1 cellular context compared by ENCODE assay signal in the genomic region with DNA sequence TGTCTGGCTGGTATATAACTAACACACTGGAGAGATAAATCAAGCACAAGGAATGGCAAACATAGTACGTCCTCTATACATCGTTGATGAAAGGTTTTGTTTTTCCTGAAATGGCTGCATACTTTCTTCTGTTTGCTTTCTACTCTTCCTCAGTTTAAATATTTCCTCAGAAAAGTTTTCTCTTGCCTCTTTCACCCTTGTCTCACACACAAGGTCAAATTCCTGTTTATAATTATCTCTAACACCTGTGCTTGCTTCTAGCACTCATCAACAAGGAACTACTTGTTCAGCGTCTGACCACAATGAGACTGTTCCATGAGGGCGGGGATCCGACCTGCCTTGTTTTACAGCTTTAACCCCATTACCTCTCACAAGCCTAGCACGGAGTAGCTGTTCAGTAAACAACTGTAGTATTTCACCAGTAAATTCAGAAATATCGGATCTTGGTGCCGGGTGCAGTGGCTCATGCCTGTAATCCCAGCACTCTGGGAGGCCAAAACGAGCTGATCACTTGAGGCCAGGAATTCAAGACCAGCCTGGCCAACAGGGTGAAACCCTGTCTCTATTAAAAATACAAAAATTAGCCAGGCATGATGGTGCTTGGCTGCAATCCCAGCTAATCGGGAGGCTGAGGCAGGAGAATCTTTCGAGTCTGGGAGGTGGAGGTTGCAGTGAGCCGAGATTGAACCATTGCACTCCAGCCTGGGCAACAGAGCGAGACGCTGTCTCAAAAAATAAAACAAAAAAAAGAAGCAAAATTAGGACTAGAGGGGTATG.
TF ChIP-seq lines count a peak whose summit lies in the region.

No MANE protein-coding gene starts in this region.

TF ChIP-seq in HepG2, 621 proteins besides CTCF, POLR2A, EP300 and RAD21 (continued from another document and continues in another):
- TF ChIP-seq NPAS2 (CRISPR knock-in tag; IDR thresholded peaks at IDR 0.05; ENCODE audit: borderline replicate concordance) = no peak
- TF ChIP-seq, protein P1, sequence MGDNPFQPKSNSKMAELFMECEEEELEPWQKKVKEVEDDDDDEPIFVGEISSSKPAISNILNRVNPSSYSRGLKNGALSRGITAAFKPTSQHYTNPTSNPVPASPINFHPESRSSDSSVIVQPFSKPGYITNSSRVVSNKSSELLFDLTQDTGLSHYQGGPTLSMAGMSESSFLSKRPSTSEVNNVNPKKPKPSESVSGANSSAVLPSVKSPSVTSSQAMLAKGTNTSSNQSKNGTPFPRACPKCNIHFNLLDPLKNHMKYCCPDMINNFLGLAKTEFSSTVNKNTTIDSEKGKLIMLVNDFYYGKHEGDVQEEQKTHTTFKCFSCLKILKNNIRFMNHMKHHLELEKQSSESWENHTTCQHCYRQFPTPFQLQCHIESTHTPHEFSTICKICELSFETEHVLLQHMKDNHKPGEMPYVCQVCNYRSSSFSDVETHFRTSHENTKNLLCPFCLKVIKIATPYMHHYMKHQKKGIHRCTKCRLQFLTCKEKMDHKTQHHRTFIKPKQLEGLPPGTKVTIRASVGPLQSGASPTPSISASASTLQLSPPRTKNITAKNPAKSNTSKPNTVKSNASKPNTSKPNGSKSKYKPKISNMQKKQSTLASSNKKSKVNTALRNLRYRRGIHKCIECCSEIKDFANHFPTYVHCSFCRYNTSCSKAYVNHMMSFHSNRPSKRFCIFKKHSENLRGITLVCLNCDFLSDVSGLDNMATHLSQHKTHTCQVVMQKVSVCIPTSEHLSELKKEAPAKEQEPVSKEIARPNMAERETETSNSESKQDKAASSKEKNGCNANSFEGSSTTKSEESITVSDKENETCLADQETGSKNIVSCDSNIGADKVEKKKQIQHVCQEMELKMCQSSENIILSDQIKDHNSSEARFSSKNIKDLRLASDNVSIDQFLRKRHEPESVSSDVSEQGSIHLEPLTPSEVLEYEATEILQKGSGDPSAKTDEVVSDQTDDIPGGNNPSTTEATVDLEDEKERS (CRISPR knock-in tag; IDR thresholded peaks at IDR 0.05) = no peak
- TF ChIP-seq, protein P2, sequence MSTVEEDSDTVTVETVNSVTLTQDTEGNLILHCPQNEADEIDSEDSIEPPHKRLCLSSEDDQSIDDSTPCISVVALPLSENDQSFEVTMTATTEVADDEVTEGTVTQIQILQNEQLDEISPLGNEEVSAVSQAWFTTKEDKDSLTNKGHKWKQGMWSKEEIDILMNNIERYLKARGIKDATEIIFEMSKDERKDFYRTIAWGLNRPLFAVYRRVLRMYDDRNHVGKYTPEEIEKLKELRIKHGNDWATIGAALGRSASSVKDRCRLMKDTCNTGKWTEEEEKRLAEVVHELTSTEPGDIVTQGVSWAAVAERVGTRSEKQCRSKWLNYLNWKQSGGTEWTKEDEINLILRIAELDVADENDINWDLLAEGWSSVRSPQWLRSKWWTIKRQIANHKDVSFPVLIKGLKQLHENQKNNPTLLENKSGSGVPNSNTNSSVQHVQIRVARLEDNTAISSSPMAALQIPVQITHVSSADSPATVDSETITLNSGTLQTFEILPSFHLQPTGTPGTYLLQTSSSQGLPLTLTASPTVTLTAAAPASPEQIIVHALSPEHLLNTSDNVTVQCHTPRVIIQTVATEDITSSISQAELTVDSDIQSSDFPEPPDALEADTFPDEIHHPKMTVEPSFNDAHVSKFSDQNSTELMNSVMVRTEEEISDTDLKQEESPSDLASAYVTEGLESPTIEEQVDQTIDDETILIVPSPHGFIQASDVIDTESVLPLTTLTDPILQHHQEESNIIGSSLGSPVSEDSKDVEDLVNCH (CRISPR knock-in tag; IDR thresholded peaks at IDR 0.05) = no peak
- TF ChIP-seq ZBTB42 (CRISPR knock-in tag; IDR thresholded peaks at IDR 0.05) = no peak
- TF ChIP-seq SAP130 (CRISPR knock-in tag; IDR thresholded peaks at IDR 0.05; ENCODE audit: low read depth) = peak; percentile 68
- peak; percentile 45; the same call in 1 of the 2 replicates for TF ChIP-seq ZNF614 (CRISPR knock-in tag; IDR thresholded peaks at IDR 0.05; ENCODE audit: borderline replicate concordance)
- no peak for TF ChIP-seq CAMTA2 (CRISPR knock-in tag; IDR thresholded peaks at IDR 0.05; ENCODE audit: borderline replicate concordance)
- TF ChIP-seq CCDC6 (CRISPR knock-in tag; IDR thresholded peaks at IDR 0.05) = peak; percentile 35; the same call in 1 of the 2 replicates
- TF ChIP-seq, protein P3, sequence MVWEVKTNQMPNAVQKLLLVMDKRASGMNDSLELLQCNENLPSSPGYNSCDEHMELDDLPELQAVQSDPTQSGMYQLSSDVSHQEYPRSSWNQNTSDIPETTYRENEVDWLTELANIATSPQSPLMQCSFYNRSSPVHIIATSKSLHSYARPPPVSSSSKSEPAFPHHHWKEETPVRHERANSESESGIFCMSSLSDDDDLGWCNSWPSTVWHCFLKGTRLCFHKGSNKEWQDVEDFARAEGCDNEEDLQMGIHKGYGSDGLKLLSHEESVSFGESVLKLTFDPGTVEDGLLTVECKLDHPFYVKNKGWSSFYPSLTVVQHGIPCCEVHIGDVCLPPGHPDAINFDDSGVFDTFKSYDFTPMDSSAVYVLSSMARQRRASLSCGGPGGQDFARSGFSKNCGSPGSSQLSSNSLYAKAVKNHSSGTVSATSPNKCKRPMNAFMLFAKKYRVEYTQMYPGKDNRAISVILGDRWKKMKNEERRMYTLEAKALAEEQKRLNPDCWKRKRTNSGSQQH (CRISPR knock-in tag; IDR thresholded peaks at IDR 0.05; ENCODE audit: low read depth) = no peak
- TF ChIP-seq CEBPG (CRISPR knock-in tag; IDR thresholded peaks at IDR 0.05) = peak; percentile 60
- TF ChIP-seq, protein P4, sequence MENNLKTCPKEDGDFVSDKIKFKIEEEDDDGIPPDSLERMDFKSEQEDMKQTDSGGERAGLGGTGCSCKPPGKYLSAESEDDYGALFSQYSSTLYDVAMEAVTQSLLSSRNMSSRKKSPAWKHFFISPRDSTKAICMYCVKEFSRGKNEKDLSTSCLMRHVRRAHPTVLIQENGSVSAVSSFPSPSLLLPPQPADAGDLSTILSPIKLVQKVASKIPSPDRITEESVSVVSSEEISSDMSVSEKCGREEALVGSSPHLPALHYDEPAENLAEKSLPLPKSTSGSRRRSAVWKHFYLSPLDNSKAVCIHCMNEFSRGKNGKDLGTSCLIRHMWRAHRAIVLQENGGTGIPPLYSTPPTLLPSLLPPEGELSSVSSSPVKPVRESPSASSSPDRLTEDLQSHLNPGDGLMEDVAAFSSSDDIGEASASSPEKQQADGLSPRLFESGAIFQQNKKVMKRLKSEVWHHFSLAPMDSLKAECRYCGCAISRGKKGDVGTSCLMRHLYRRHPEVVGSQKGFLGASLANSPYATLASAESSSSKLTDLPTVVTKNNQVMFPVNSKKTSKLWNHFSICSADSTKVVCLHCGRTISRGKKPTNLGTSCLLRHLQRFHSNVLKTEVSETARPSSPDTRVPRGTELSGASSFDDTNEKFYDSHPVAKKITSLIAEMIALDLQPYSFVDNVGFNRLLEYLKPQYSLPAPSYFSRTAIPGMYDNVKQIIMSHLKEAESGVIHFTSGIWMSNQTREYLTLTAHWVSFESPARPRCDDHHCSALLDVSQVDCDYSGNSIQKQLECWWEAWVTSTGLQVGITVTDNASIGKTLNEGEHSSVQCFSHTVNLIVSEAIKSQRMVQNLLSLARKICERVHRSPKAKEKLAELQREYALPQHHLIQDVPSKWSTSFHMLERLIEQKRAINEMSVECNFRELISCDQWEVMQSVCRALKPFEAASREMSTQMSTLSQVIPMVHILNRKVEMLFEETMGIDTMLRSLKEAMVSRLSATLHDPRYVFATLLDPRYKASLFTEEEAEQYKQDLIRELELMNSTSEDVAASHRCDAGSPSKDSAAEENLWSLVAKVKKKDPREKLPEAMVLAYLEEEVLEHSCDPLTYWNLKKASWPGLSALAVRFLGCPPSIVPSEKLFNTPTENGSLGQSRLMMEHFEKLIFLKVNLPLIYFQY (CRISPR knock-in tag; IDR thresholded peaks at IDR 0.05; ENCODE audit: borderline replicate concordance) = no peak
- TF ChIP-seq FOXO1 (CRISPR knock-in tag; IDR thresholded peaks at IDR 0.05) = peak; percentile 85
- peak; percentile 60; the same call in 1 of the 2 replicates for TF ChIP-seq ZNF331 (CRISPR knock-in tag; IDR thresholded peaks at IDR 0.05)
- TF ChIP-seq, protein P5, sequence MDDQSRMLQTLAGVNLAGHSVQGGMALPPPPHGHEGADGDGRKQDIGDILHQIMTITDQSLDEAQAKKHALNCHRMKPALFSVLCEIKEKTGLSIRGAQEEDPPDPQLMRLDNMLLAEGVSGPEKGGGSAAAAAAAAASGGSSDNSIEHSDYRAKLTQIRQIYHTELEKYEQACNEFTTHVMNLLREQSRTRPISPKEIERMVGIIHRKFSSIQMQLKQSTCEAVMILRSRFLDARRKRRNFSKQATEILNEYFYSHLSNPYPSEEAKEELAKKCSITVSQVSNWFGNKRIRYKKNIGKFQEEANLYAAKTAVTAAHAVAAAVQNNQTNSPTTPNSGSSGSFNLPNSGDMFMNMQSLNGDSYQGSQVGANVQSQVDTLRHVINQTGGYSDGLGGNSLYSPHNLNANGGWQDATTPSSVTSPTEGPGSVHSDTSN (CRISPR knock-in tag; IDR thresholded peaks at IDR 0.05; ENCODE audit: borderline replicate concordance) = no peak
- peak; percentile 77 for TF ChIP-seq MIXL1 (CRISPR knock-in tag; IDR thresholded peaks at IDR 0.05)
- TF ChIP-seq CBFB (CRISPR knock-in tag; IDR thresholded peaks at IDR 0.05) = peak; percentile 57; the same call in 1 of the 2 replicates
- TF ChIP-seq RFXAP (CRISPR knock-in tag; IDR thresholded peaks at IDR 0.05; ENCODE audit: borderline replicate concordance) = no peak
- TF ChIP-seq ZNF724P (CRISPR knock-in tag; IDR thresholded peaks at IDR 0.05; ENCODE audit: borderline replicate concordance) = no peak
- peak; percentile 98 for TF ChIP-seq MTF1 (CRISPR knock-in tag; IDR thresholded peaks at IDR 0.05)
- TF ChIP-seq, protein P6, sequence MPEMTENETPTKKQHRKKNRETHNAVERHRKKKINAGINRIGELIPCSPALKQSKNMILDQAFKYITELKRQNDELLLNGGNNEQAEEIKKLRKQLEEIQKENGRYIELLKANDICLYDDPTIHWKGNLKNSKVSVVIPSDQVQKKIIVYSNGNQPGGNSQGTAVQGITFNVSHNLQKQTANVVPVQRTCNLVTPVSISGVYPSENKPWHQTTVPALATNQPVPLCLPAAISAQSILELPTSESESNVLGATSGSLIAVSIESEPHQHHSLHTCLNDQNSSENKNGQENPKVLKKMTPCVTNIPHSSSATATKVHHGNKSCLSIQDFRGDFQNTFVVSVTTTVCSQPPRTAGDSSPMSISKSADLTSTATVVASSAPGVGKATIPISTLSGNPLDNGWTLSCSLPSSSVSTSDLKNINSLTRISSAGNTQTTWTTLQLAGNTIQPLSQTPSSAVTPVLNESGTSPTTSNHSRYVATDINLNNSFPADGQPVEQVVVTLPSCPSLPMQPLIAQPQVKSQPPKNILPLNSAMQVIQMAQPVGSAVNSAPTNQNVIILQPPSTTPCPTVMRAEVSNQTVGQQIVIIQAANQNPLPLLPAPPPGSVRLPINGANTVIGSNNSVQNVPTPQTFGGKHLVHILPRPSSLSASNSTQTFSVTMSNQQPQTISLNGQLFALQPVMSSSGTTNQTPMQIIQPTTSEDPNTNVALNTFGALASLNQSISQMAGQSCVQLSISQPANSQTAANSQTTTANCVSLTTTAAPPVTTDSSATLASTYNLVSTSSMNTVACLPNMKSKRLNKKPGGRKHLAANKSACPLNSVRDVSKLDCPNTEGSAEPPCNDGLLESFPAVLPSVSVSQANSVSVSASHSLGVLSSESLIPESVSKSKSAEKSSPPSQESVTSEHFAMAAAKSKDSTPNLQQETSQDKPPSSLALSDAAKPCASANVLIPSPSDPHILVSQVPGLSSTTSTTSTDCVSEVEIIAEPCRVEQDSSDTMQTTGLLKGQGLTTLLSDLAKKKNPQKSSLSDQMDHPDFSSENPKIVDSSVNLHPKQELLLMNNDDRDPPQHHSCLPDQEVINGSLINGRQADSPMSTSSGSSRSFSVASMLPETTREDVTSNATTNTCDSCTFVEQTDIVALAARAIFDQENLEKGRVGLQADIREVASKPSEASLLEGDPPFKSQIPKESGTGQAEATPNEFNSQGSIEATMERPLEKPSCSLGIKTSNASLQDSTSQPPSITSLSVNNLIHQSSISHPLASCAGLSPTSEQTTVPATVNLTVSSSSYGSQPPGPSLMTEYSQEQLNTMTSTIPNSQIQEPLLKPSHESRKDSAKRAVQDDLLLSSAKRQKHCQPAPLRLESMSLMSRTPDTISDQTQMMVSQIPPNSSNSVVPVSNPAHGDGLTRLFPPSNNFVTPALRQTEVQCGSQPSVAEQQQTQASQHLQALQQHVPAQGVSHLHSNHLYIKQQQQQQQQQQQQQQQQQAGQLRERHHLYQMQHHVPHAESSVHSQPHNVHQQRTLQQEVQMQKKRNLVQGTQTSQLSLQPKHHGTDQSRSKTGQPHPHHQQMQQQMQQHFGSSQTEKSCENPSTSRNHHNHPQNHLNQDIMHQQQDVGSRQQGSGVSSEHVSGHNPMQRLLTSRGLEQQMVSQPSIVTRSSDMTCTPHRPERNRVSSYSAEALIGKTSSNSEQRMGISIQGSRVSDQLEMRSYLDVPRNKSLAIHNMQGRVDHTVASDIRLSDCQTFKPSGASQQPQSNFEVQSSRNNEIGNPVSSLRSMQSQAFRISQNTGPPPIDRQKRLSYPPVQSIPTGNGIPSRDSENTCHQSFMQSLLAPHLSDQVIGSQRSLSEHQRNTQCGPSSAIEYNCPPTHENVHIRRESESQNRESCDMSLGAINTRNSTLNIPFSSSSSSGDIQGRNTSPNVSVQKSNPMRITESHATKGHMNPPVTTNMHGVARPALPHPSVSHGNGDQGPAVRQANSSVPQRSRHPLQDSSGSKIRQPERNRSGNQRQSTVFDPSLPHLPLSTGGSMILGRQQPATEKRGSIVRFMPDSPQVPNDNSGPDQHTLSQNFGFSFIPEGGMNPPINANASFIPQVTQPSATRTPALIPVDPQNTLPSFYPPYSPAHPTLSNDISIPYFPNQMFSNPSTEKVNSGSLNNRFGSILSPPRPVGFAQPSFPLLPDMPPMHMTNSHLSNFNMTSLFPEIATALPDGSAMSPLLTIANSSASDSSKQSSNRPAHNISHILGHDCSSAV (CRISPR knock-in tag; IDR thresholded peaks at IDR 0.05; ENCODE audit: borderline replicate concordance) = no peak
- TF ChIP-seq ZNF749 (CRISPR knock-in tag; IDR thresholded peaks at IDR 0.05; ENCODE audit: borderline replicate concordance) = no peak
- no peak for TF ChIP-seq MAFK (conservative IDR thresholded peaks at IDR 0.05 in 1 of 2, IDR thresholded peaks at IDR 0.05 in 1 of 2; ENCODE audit: low read length in 2 of 2)
- no peak for TF ChIP-seq KDM4B (CRISPR knock-in tag; IDR thresholded peaks at IDR 0.05)
- peak; percentile 41; the same call in 1 of the 2 replicates for TF ChIP-seq TGIF2 (CRISPR knock-in tag; IDR thresholded peaks at IDR 0.05)
- no peak for TF ChIP-seq NFE2L1 (CRISPR knock-in tag; IDR thresholded peaks at IDR 0.05; ENCODE audit: borderline replicate concordance)
- 0 out of 2 replicates have a peak, but pooled peaks have one; percentile 27 for TF ChIP-seq ZNF615 (CRISPR knock-in tag; IDR thresholded peaks at IDR 0.05; ENCODE audit: borderline replicate concordance)
